34 cellular contexts compared by ENCODE assay signal in genomic region chr7:121404348-121404747, GRCh38.
"Had no signal": no experiment of that assay in that cellular context is flagged by ENCODE, and none has a peak within 500 bp of the region (broad histone marks: within the 10 kb centered on the region; RNA-seq: fewer than 3 reads in every experiment).

No MANE protein-coding gene starts in this region.

- H3K9me3 Mint-ChIP-seq: activated CD4-positive, alpha-beta memory T cell treated with anti-CD3 and anti-CD28 coated beads for 36 hours; activated naive CD4-positive, alpha-beta T cell treated with anti-CD3 and anti-CD28 coated beads for 36 hours; activated naive CD4-positive, alpha-beta T cell treated with anti-CD3 and anti-CD28 coated beads, Interleukin-2, amount 50 U/mL, for 24 hours; activated naive CD8-positive, alpha-beta T cell treated with anti-CD3 and anti-CD28 coated beads for 36 hours; activated naive CD8-positive, alpha-beta T cell treated with anti-CD3 and anti-CD28 coated beads, Interleukin-2, amount 50 U/mL, for 24 hours; activated T-helper 1 cell treated with anti-CD3 and anti-CD28 coated beads, Interleukin-12 subunit alpha, Interleukin-12 subunit beta, Interleukin-2, Interleukin-4 antibody, amounts not matched to agents 30 ng/mL and 10 ng/mL and 1 ng/mL, durations not matched to agents 14 hours and 24 hours and 36 hours; activated T-helper 2 cell treated with anti-CD3 and anti-CD28 coated beads, Interferon-gamma antibody, Interleukin-2, Interleukin-4, amounts not matched to agents 10 μg/mL and 5 μg/mL and 100 μg/mL, durations not matched to agents 14 hours and 24 hours and 36 hours; central memory CD8-positive, alpha-beta T cell; effector memory CD8-positive, alpha-beta T cell had no signal

- H3K27me3 ChIP-seq: adrenal gland, body of pancreas, cardiac muscle cell, esophagus muscularis mucosa, foreskin keratinocyte, gastrocnemius medialis, heart right ventricle, hepatocyte had no signal

- H3K4me3 ChIP-seq: adrenal gland, body of pancreas, cardiac muscle cell, esophagus muscularis mucosa, gastrocnemius medialis, heart right ventricle, hepatocyte had no signal

- H3K79me2 ChIP-seq: hepatocyte had no signal

- H3K4me1 Mint-ChIP-seq: central memory CD8-positive, alpha-beta T cell had no signal

- H3K4me2 ChIP-seq: hepatocyte had no signal

- H3K36me3 ChIP-seq: adrenal gland, cardiac muscle cell, esophagus muscularis mucosa, gastrocnemius medialis, heart right ventricle had no signal

- H3K36me3 Mint-ChIP-seq: activated CD4-positive, alpha-beta memory T cell treated with anti-CD3 and anti-CD28 coated beads for 36 hours; activated naive CD4-positive, alpha-beta T cell treated with anti-CD3 and anti-CD28 coated beads, Interleukin-2, amount 50 U/mL, for 24 hours; activated naive CD8-positive, alpha-beta T cell treated with anti-CD3 and anti-CD28 coated beads for 36 hours had no signal

- H3K4me1 ChIP-seq: adrenal gland, body of pancreas, esophagus muscularis mucosa, foreskin keratinocyte, gastrocnemius medialis, heart right ventricle had no signal

- H3K4me3 Mint-ChIP-seq: activated CD4-positive, alpha-beta memory T cell treated with anti-CD3 and anti-CD28 coated beads for 36 hours; activated CD4-positive, alpha-beta T cell treated with anti-CD3 and anti-CD28 coated beads for 36 hours; activated CD4-positive, alpha-beta T cell treated with anti-CD3 and anti-CD28 coated beads, Interleukin-2, amount 10 ng/mL, durations not matched to agents 24 days and 14 days; activated CD8-positive, alpha-beta memory T cell treated with anti-CD3 and anti-CD28 coated beads, Interleukin-2, amount 10 ng/mL, durations not matched to agents 7 days and 5 days; activated CD8-positive, alpha-beta T cell treated with anti-CD3 and anti-CD28 coated beads, Interleukin-2, amount 10 ng/mL, durations not matched to agents 7 days and 5 days; activated naive CD4-positive, alpha-beta T cell treated with anti-CD3 and anti-CD28 coated beads for 36 hours; activated naive CD4-positive, alpha-beta T cell treated with anti-CD3 and anti-CD28 coated beads, Interleukin-2, amount 50 U/mL, for 24 hours; activated naive CD8-positive, alpha-beta T cell treated with anti-CD3 and anti-CD28 coated beads for 36 hours; activated naive CD8-positive, alpha-beta T cell treated with anti-CD3 and anti-CD28 coated beads, Interleukin-2, amount 50 U/mL, for 24 hours; activated T-helper 1 cell treated with anti-CD3 and anti-CD28 coated beads, Interleukin-12 subunit alpha, Interleukin-12 subunit beta, Interleukin-2, Interleukin-4 antibody, amounts not matched to agents 30 ng/mL and 10 ng/mL and 1 ng/mL, durations not matched to agents 14 hours and 24 hours and 36 hours; central memory CD8-positive, alpha-beta T cell; effector memory CD8-positive, alpha-beta T cell had no signal

- H2AFZ ChIP-seq: hepatocyte had no signal

- H3K27ac ChIP-seq: adrenal gland, body of pancreas, cardiac muscle cell, esophagus muscularis mucosa, foreskin keratinocyte, gastrocnemius medialis, heart right ventricle, hepatocyte had no signal

- H3K27me3 Mint-ChIP-seq: activated CD4-positive, alpha-beta T cell treated with anti-CD3 and anti-CD28 coated beads, Interleukin-2, amount 10 ng/mL, durations not matched to agents 24 days and 14 days; activated CD8-positive, alpha-beta memory T cell treated with anti-CD3 and anti-CD28 coated beads, Interleukin-2, amount 10 ng/mL, durations not matched to agents 7 days and 5 days; activated naive CD4-positive, alpha-beta T cell treated with anti-CD3 and anti-CD28 coated beads, Interleukin-2, amount 50 U/mL, for 24 hours; central memory CD8-positive, alpha-beta T cell had no signal

- H3K9me3 ChIP-seq: adrenal gland, body of pancreas, esophagus muscularis mucosa, gastrocnemius medialis, heart right ventricle had no signal

- DNase-seq: activated CD4-positive, alpha-beta memory T cell treated with anti-CD3 and anti-CD28 coated beads for 36 hours; activated CD4-positive, alpha-beta T cell treated with anti-CD3 and anti-CD28 coated beads for 36 hours; activated CD4-positive, alpha-beta T cell treated with anti-CD3 and anti-CD28 coated beads, Interleukin-2, amount 10 ng/mL, durations not matched to agents 24 days and 14 days; activated CD4-positive, CD25-positive, alpha-beta regulatory T cell; activated CD4-positive, CD25-positive, alpha-beta regulatory T cell treated with anti-CD3 and anti-CD28 coated beads, Interleukin-2, amount 50 U/mL, for 72 hours; activated CD8-positive, alpha-beta memory T cell treated with anti-CD3 and anti-CD28 coated beads, Interleukin-2, amount 10 ng/mL, durations not matched to agents 7 days and 5 days; activated CD8-positive, alpha-beta memory T cell treated with anti-CD3 and anti-CD28 coated beads, Interleukin-2, amount 50 U/mL, for 4 hours; activated CD8-positive, alpha-beta T cell treated with anti-CD3 and anti-CD28 coated beads, Interleukin-2, amount 10 ng/mL, durations not matched to agents 7 days and 5 days; activated effector memory CD4-positive, alpha-beta T cell treated with anti-CD3 and anti-CD28 coated beads, Interleukin-2, amount 50 U/mL, for 16 hours; activated naive CD4-positive, alpha-beta T cell treated with anti-CD3 and anti-CD28 coated beads for 36 hours; activated naive CD8-positive, alpha-beta T cell treated with anti-CD3 and anti-CD28 coated beads for 36 hours; activated naive CD8-positive, alpha-beta T cell treated with anti-CD3 and anti-CD28 coated beads, Interleukin-2, amount 50 U/mL, for 24 hours; activated T-cell treated with anti-CD3 and anti-CD28 coated beads, Interleukin-2, amount 50 U/mL, for 1 hour; activated T-cell treated with anti-CD3 and anti-CD28 coated beads, Interleukin-2, amount 50 U/mL, for 48 hours; adrenal gland; amygdala; aorta; body of pancreas; cortex of kidney; dermis blood vessel endothelial cell; effector CD4-positive, alpha-beta T cell; effector memory CD8-positive, alpha-beta T cell; erythroblast; foreskin keratinocyte; gastrocnemius medialis; heart right ventricle; T-helper 2 cell had no signal

- H3K27ac Mint-ChIP-seq: activated CD4-positive, alpha-beta memory T cell treated with anti-CD3 and anti-CD28 coated beads for 36 hours; activated CD4-positive, alpha-beta T cell treated with anti-CD3 and anti-CD28 coated beads for 36 hours; activated CD4-positive, alpha-beta T cell treated with anti-CD3 and anti-CD28 coated beads, Interleukin-2, amount 10 ng/mL, durations not matched to agents 24 days and 14 days; activated CD8-positive, alpha-beta memory T cell treated with anti-CD3 and anti-CD28 coated beads, Interleukin-2, amount 10 ng/mL, durations not matched to agents 7 days and 5 days; activated CD8-positive, alpha-beta T cell treated with anti-CD3 and anti-CD28 coated beads, Interleukin-2, amount 10 ng/mL, durations not matched to agents 7 days and 5 days; activated naive CD4-positive, alpha-beta T cell treated with anti-CD3 and anti-CD28 coated beads for 36 hours; activated naive CD8-positive, alpha-beta T cell treated with anti-CD3 and anti-CD28 coated beads for 36 hours; activated naive CD8-positive, alpha-beta T cell treated with anti-CD3 and anti-CD28 coated beads, Interleukin-2, amount 50 U/mL, for 24 hours; activated T-helper 1 cell treated with anti-CD3 and anti-CD28 coated beads, Interleukin-12 subunit alpha, Interleukin-12 subunit beta, Interleukin-2, Interleukin-4 antibody, amounts not matched to agents 30 ng/mL and 10 ng/mL and 1 ng/mL, durations not matched to agents 14 hours and 24 hours and 36 hours; activated T-helper 2 cell treated with anti-CD3 and anti-CD28 coated beads, Interferon-gamma antibody, Interleukin-2, Interleukin-4, amounts not matched to agents 10 μg/mL and 5 μg/mL and 100 μg/mL, durations not matched to agents 14 hours and 24 hours and 36 hours; effector memory CD8-positive, alpha-beta T cell had no signal
